1 cellular context compared by ENCODE assay signal in genomic region chr1:1353389-1354151, GRCh38.
TF ChIP-seq lines count a peak whose summit lies in the region.

No MANE protein-coding gene starts in this region.

TF ChIP-seq in HEK293, 187 proteins besides CTCF, POLR2A, EP300 and RAD21 (continued from another document and continues in another):
- TF ChIP-seq ELK4 (IDR thresholded peaks at IDR 0.05; ENCODE audit: borderline replicate concordance, low read depth, low read length) (no peak), ZBTB21 (tag by site-specific recombination; IDR thresholded peaks at IDR 0.05) (no peak), ZBTB8A (tag by site-specific recombination; IDR thresholded peaks at IDR 0.05) (peak; percentile 60), SCRT2 (tag by site-specific recombination; IDR thresholded peaks at IDR 0.05) (no peak), ZBTB26 (tag by site-specific recombination; optimal IDR thresholded peaks at IDR 0.05) (peak; percentile 40), ZNF174 (tag by site-specific recombination; IDR thresholded peaks at IDR 0.05) (no peak), ZNF121 (tag by site-specific recombination; IDR thresholded peaks at IDR 0.05) (no peak), ZNF518A (tag by site-specific recombination; conservative IDR thresholded peaks at IDR 0.05; ENCODE audit: low read depth) (no peak), BCL11A (tag by site-specific recombination; IDR thresholded peaks at IDR 0.05; ENCODE audit: low read depth) (no peak), ZSCAN18 (tag by site-specific recombination; IDR thresholded peaks at IDR 0.05) (no peak), GLIS2 (tag by site-specific recombination; IDR thresholded peaks at IDR 0.05) (peak; percentile 82), KLF1 (tag by site-specific recombination; IDR thresholded peaks at IDR 0.05) (peak; percentile 45; the same call in 1 of the 2 replicates), ZNF23 (tag by site-specific recombination; IDR thresholded peaks at IDR 0.05; ENCODE audit: borderline replicate concordance) (no peak), ZNF335 (tag by site-specific recombination; conservative IDR thresholded peaks at IDR 0.05) (peak; percentile 85), MYNN (tag by site-specific recombination; IDR thresholded peaks at IDR 0.05; ENCODE audit: borderline replicate concordance) (no peak), ZFHX2 (tag by site-specific recombination; conservative IDR thresholded peaks at IDR 0.05) (peak; percentile 83), BCL11B (tag by site-specific recombination; IDR thresholded peaks at IDR 0.05; ENCODE audit: low read depth) (no peak), INSM2 (tag by site-specific recombination; IDR thresholded peaks at IDR 0.05) (no peak), ZNF423 (tag by site-specific recombination; IDR thresholded peaks at IDR 0.05) (peak; percentile 89), ZBTB20 (tag by site-specific recombination; IDR thresholded peaks at IDR 0.05) (peak; percentile 81), ZNF600 (tag by site-specific recombination; IDR thresholded peaks at IDR 0.05) (peak; percentile 67), ZNF658 (tag by site-specific recombination; IDR thresholded peaks at IDR 0.05) (no peak), SP2 (tag by site-specific recombination; IDR thresholded peaks at IDR 0.05) (peak; percentile 9), ZNF561 (tag by site-specific recombination; IDR thresholded peaks at IDR 0.05; ENCODE audit: borderline replicate concordance) (no peak), ZNF394 (tag by site-specific recombination; IDR thresholded peaks at IDR 0.05; ENCODE audit: borderline replicate concordance) (no peak), ZNF777 (tag by site-specific recombination; IDR thresholded peaks at IDR 0.05; ENCODE audit: borderline replicate concordance) (no peak), ZSCAN5A (tag by site-specific recombination; IDR thresholded peaks at IDR 0.05) (no peak), HIC1 (tag by site-specific recombination; IDR thresholded peaks at IDR 0.05) (peak; percentile 21; the same call in 1 of the 2 replicates), ZNF148 (tag by site-specific recombination; IDR thresholded peaks at IDR 0.05; ENCODE audit: borderline replicate concordance) (no peak), ZNF266 (tag by site-specific recombination; IDR thresholded peaks at IDR 0.05; ENCODE audit: low read depth) (no peak), ZNF350 (tag by site-specific recombination; IDR thresholded peaks at IDR 0.05) (no peak), ZNF624 (tag by site-specific recombination; IDR thresholded peaks at IDR 0.05) (no peak), AEBP2 (tag by site-specific recombination; IDR thresholded peaks at IDR 0.05; ENCODE audit: borderline replicate concordance) (no peak), ZNF184 (tag by site-specific recombination; IDR thresholded peaks at IDR 0.05) (no peak), ZNF114 (tag by site-specific recombination; IDR thresholded peaks at IDR 0.05) (no peak), ZNF488 (tag by site-specific recombination; IDR thresholded peaks at IDR 0.05) (no peak), ZNF274 (IDR thresholded peaks at IDR 0.05; ENCODE audit: low read length) (no peak), ZNF274 (tag by site-specific recombination; IDR thresholded peaks at IDR 0.05; ENCODE audit: borderline replicate concordance) (no peak), ZNF24 (tag by site-specific recombination; IDR thresholded peaks at IDR 0.05) (no peak), ZNF530 (tag by site-specific recombination; IDR thresholded peaks at IDR 0.05; ENCODE audit: low read depth) (no peak), ZNF629 (tag by site-specific recombination; IDR thresholded peaks at IDR 0.05) (peak; percentile 31; the same call in 1 of the 2 replicates)
